8 cellular contexts compared by ENCODE assay signal in the genomic region with DNA sequence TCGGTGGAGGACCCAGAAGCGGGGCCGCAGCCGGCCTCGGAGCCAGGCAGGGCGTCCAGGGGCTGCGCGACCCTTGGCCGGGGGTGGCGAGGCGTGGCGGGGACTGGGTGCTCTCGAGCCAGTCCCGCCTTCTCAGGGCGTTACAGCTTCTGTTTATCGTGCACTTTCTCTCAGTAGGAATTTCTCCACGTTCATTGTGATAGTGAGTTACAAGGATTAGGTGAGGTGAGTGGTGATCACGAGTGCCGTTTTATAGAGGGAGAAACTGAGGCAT. TPM values are rescaled to one million over a fixed set of nuclear protein-coding genes. Genes with fewer than 3 reads are reported as not detected.
DNase-seq lines count a peak whose midpoint lies in the region; ATAC-seq and TF ChIP-seq lines count a peak whose summit lies in the region.

No MANE protein-coding gene starts in this region.

- no peaks in the 10 kb centered on the region for H3K9me3 ChIP-seq in tibial artery

- H3K4me1 Mint-ChIP-seq in activated naive CD8-positive, alpha-beta T cell treated with anti-CD3 and anti-CD28 coated beads, Interleukin-2, amount 50 U/mL, for 24 hours, result peaks cover 56% of the 10 kb centered on the region

- intact Hi-C loops in tibial artery (cut with DNase I; ENCODE audit: low total_unique reads), result no loop called here

- H3K36me3 Mint-ChIP-seq in activated naive CD8-positive, alpha-beta T cell treated with anti-CD3 and anti-CD28 coated beads, Interleukin-2, amount 50 U/mL, for 24 hours (ENCODE audit: low read depth), result peaks cover 20% of the 10 kb centered on the region

- no peaks in the 10 kb centered on the region for H3K9me3 Mint-ChIP-seq in activated naive CD8-positive, alpha-beta T cell treated with anti-CD3 and anti-CD28 coated beads, Interleukin-2, amount 50 U/mL, for 24 hours

- H3K27me3 ChIP-seq in kidney epithelial cell (ENCODE audit: control insufficient read depth, insufficient read depth, low read length), result no peaks in the 10 kb centered on the region
- H3K27me3 ChIP-seq in tibial artery, result no peaks in the 10 kb centered on the region

- H3K27me3 Mint-ChIP-seq in activated naive CD8-positive, alpha-beta T cell treated with anti-CD3 and anti-CD28 coated beads, Interleukin-2, amount 50 U/mL, for 24 hours, result no peaks in the 10 kb centered on the region

- ATAC-seq in activated naive CD8-positive, alpha-beta T cell treated with anti-CD3 and anti-CD28 coated beads, Interleukin-2, amount 50 U/mL, for 24 hours, result no peak
- ATAC-seq in HG02763 (IDR thresholded peaks at IDR 0.05; ENCODE audit: unreplicated experiment) (no peak), GM18858 (IDR thresholded peaks at IDR 0.05; ENCODE audit: unreplicated experiment) (no peak)

- peaks cover 0 to 38% (median 31%) of the 10 kb centered on the region in 4 donors for H3K4me1 ChIP-seq in tibial artery

- POLR2A ChIA-PET in AG04449 (lab: Yijun Ruan, JAX) (interaction anchor here (1.1 to 1.5 kb wide), 3 partner anchors 13 to 126 kb away, joined by 3 to 4 read pairs (median 4); a partner anchor contains a TSS), HEK293T (lab: Yijun Ruan, JAX) (interaction anchor here (2.0 to 2.1 kb wide), 2 partner anchors 8 to 13 kb away, joined by 10 to 16 read pairs; a partner anchor contains a TSS)

- CTCF ChIA-PET in AG04449 (lab: Yijun Ruan, JAX) (interaction anchor here (1.3 to 5.6 kb wide), 3 partner anchors 13 to 188 kb away, joined by 5 to 27 read pairs (median 11); a partner anchor contains a TSS), HEK293T (lab: Yijun Ruan, JAX) (no interaction called here)

- TF ChIP-seq CTCF in AG04449 (IDR thresholded peaks at IDR 0.05; ENCODE audit: insufficient read depth, low read length, missing control alignments), result no peak
- TF ChIP-seq CTCF in kidney epithelial cell (IDR thresholded peaks at IDR 0.05; ENCODE audit: insufficient read depth, low read length, poor library complexity, severe bottlenecking), result no peak
- TF ChIP-seq CTCF in tibial artery (IDR thresholded peaks at IDR 0.05), result no peak

- peak overlapping the region; percentile 76 to 88 for H3K27ac ChIP-seq in tibial artery

- no peaks in the 10 kb centered on the region for H3K36me3 ChIP-seq in kidney epithelial cell (ENCODE audit: control insufficient read depth, insufficient read depth, low read length)
- peaks cover 8 to 30% (median 15%) of the 10 kb centered on the region in 3 donors for H3K36me3 ChIP-seq in tibial artery

- DNase-seq in AG04449 (ENCODE audit: low read depth, low spot score) (no peak), HEK293T (ENCODE audit: extremely low spot score) (peak; percentile 21), kidney epithelial cell (ENCODE audit: low read depth) (no peak), tibial artery (no peak), DMS79 treated with DMSO at 0.1 percent for 48 hours (lab: John Stamatoyannopoulos, UW) (no peak)
- DNase-seq in activated naive CD8-positive, alpha-beta T cell treated with anti-CD3 and anti-CD28 coated beads, Interleukin-2, amount 50 U/mL, for 24 hours, result no peak

- peak overlapping the region; percentile 82 for H3K4me3 Mint-ChIP-seq in activated naive CD8-positive, alpha-beta T cell treated with anti-CD3 and anti-CD28 coated beads, Interleukin-2, amount 50 U/mL, for 24 hours

- H3K27ac Mint-ChIP-seq in activated naive CD8-positive, alpha-beta T cell treated with anti-CD3 and anti-CD28 coated beads, Interleukin-2, amount 50 U/mL, for 24 hours, result peak overlapping the region; percentile 88

- peak overlapping the region; percentile 97 for H3K4me3 ChIP-seq in AG04449 (ENCODE audit: low read depth, low read length)
- H3K4me3 ChIP-seq in kidney epithelial cell (ENCODE audit: low read depth, low read length), result peak overlapping the region; percentile 100
- H3K4me3 ChIP-seq in tibial artery, result peak overlapping the region; percentile 73 to 97

TF ChIP-seq in HEK293T, 16 proteins besides CTCF, POLR2A, EP300 and RAD21:
- no peak for TF ChIP-seq CTBP1 (IDR thresholded peaks at IDR 0.05; ENCODE audit: borderline replicate concordance)
- no peak for TF ChIP-seq BHLHE40 (IDR thresholded peaks at IDR 0.05; ENCODE audit: borderline replicate concordance)
- TF ChIP-seq NFRKB (IDR thresholded peaks at IDR 0.05), result no peak
- TF ChIP-seq HDGF (IDR thresholded peaks at IDR 0.05; ENCODE audit: borderline replicate concordance), result no peak
- no peak for TF ChIP-seq TARDBP (IDR thresholded peaks at IDR 0.05)
- no peak for TF ChIP-seq ZNF384 (IDR thresholded peaks at IDR 0.05)
- TF ChIP-seq, protein P1, sequence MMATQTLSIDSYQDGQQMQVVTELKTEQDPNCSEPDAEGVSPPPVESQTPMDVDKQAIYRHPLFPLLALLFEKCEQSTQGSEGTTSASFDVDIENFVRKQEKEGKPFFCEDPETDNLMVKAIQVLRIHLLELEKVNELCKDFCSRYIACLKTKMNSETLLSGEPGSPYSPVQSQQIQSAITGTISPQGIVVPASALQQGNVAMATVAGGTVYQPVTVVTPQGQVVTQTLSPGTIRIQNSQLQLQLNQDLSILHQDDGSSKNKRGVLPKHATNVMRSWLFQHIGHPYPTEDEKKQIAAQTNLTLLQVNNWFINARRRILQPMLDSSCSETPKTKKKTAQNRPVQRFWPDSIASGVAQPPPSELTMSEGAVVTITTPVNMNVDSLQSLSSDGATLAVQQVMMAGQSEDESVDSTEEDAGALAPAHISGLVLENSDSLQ (IDR thresholded peaks at IDR 0.05), result no peak
- TF ChIP-seq LEF1 (IDR thresholded peaks at IDR 0.05; ENCODE audit: borderline replicate concordance), result no peak
- TF ChIP-seq L3MBTL2 (conservative IDR thresholded peaks at IDR 0.05), result no peak
- TF ChIP-seq SUZ12 (IDR thresholded peaks at IDR 0.05), result no peak
- TF ChIP-seq FOXA1 (IDR thresholded peaks at IDR 0.05), result no peak

RNA-seq across cellular contexts. Expression of a gene that starts 0.6 kb away (rescaled TPM):
- total RNA-seq in kidney epithelial cell, result 96.2 and 98.9 TPM in 2 replicates

RNA-seq across cellular contexts. Expression of a gene that starts 13.1 kb away (rescaled TPM):
- total RNA-seq in kidney epithelial cell, result 121 and 145 TPM in 2 replicates

RNA-seq across cellular contexts. Expression of a gene that starts 25.0 kb away (rescaled TPM):
- total RNA-seq in kidney epithelial cell, result not detected in 2 replicates

RNA-seq across cellular contexts. Expression of a gene that starts 54.8 kb away (rescaled TPM):
- 0.46 and 1.8 TPM in 2 replicates for total RNA-seq in kidney epithelial cell
